Comparison of ENCODE assay signal across 8 cellular contexts in the genomic region with DNA sequence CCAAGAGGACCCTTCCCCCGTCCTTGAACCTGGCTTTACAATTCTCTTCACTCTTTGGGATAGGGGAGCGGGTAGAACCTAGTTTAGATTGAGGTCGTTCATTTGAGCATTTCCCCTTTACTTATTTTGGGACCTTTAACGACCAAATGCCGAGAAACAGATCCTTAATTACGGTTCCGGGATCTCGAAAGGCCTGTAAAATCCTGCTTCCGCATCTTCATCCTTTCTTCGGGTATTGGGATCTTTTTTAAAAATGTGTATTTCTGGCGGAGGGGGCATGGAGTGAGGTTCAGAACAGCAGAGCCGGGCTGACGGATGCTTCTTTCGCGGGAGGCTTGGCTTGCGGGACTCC. TPM values are rescaled to one million over a fixed set of nuclear protein-coding genes. Genes with fewer than 3 reads are reported as not detected.
DNase-seq lines count a peak whose midpoint lies in the region; ATAC-seq and TF ChIP-seq lines count a peak whose summit lies in the region.

No MANE protein-coding gene starts in this region.

- H4K8ac ChIP-seq in IMR-90 (ENCODE audit: low read depth in 2 of 2, low read length in 2 of 2): peak overlapping the region; percentile 78 to 86

- H3K4me2 ChIP-seq in IMR-90 (ENCODE audit: low read depth, low read length): peak overlapping the region; percentile 87

- BruUV-seq in IMR-90 (replicated peaks; lab: Mats Ljungman, UMichigan): no TSS peak

- peaks cover 39% of the 10 kb centered on the region for H4K20me1 ChIP-seq in IMR-90 (ENCODE audit: insufficient read depth, low read length)

- peak overlapping the region; percentile 93 for H3K9ac ChIP-seq in IMR-90 (ENCODE audit: low read depth, low read length)

- H2AFZ ChIP-seq in IMR-90 (replicated peaks; ENCODE audit: low read length, poor library complexity): peak overlapping the region; percentile 94

- POLR2A ChIA-PET in AG04450 (lab: Yijun Ruan, JAX) (no interaction called here), IMR-90 (lab: Charles Lee; ENCODE audit: unreplicated experiment) (no interaction called here)

- DNase-seq in AG04450 (ENCODE audit: low read depth, low spot score) (no peak), IMR-90 (no peak), caudate nucleus (lab: John Stamatoyannopoulos, UW) (no peak), naive B cell (no peak), NCI-H446 (lab: John Stamatoyannopoulos, UW) (no peak), HuH-7.5 (ENCODE audit: low spot score) (no peak), erythroblast (lab: John Stamatoyannopoulos, UW) (no peak)

- H3K79me1 ChIP-seq in IMR-90 (ENCODE audit: low read depth in 1 of 2, low read length in 2 of 2): peaks cover 0 to 27% of the 10 kb centered on the region in 2 experiments; a peak in 2 of 4 replicates

- H3K9me3 Mint-ChIP-seq in naive B cell: peaks cover 0 to 5% (median 0%) of the 10 kb centered on the region in 7 donors

- dilution Hi-C loops in IMR-90 (cut with HindIII; ENCODE audit: low sequenced_read_pairs, unreplicated experiment): no loop called here

- H3K36me3 ChIP-seq in IMR-90 (ENCODE audit: control insufficient read depth, insufficient read depth, low read length): no peaks in the 10 kb centered on the region

- H3K4me3 ChIP-seq in AG04450 (ENCODE audit: low read depth, low read length) (peak overlapping the region; percentile 90), IMR-90 (ENCODE audit: insufficient read depth, low read depth, low read length) (peak overlapping the region; percentile 96)

- peak overlapping the region; percentile 80 for H2BK120ac ChIP-seq in IMR-90 (ENCODE audit: low read depth, low read length)

- peak overlapping the region; percentile 63 for H4K91ac ChIP-seq in IMR-90 (ENCODE audit: insufficient read depth, low read depth, low read length)

- peaks cover 26 to 35% (median 30%) of the 10 kb centered on the region in 3 donors for H3K4me1 Mint-ChIP-seq in naive B cell

- peak overlapping the region; percentile 94 to 100 (median 98) for H3K4me3 Mint-ChIP-seq in naive B cell

- H3K23ac ChIP-seq in IMR-90 (ENCODE audit: low read depth, low read length): peak overlapping the region; percentile 67

- no peak for TF ChIP-seq POLR2A in IMR-90 (IDR thresholded peaks at IDR 0.05; ENCODE audit: low read depth, low read length)
- TF ChIP-seq POLR2A in erythroblast (IDR thresholded peaks at IDR 0.05; ENCODE audit: low read length): no peak

- peak overlapping the region; percentile 83 for H2AK9ac ChIP-seq in IMR-90 (replicated peaks; ENCODE audit: low read depth, low read length, poor library complexity)

- H3K4ac ChIP-seq in IMR-90 (ENCODE audit: low read depth, low read length): peak overlapping the region; percentile 92

- H2BK5ac ChIP-seq in IMR-90 (ENCODE audit: low read depth, low read length, poor library complexity, severe bottlenecking): peak overlapping the region; percentile 86

- H3K36me3 Mint-ChIP-seq in naive B cell: peaks cover 0 to 6% of the 10 kb centered on the region in 2 donors

- peak overlapping the region; percentile 10 for H2BK20ac ChIP-seq in IMR-90 (ENCODE audit: low read depth, low read length)

- no peaks in the 10 kb centered on the region for H3K27me3 ChIP-seq in AG04450 (ENCODE audit: control insufficient read depth, insufficient read depth, low read length)
- no peaks in the 10 kb centered on the region for H3K27me3 ChIP-seq in IMR-90 (ENCODE audit: control insufficient read depth, insufficient read depth, low read length)

- peak overlapping the region; percentile 80 for H3K14ac ChIP-seq in IMR-90 (replicated peaks; ENCODE audit: low read depth, low read length)

- peak overlapping the region; percentile 11; the same call in 1 of the 3 replicates for H2BK15ac ChIP-seq in IMR-90 (ENCODE audit: low read depth, low read length)

- no peaks in the 10 kb centered on the region; the same call in 1 of the 2 replicates for H3K9me3 ChIP-seq in AG04450 (ENCODE audit: control insufficient read depth, insufficient read depth, low read length)
- no peaks in the 10 kb centered on the region for H3K9me3 ChIP-seq in IMR-90 (ENCODE audit: control insufficient read depth, insufficient read depth, low read length)

- H3K27ac ChIP-seq in AG04450 (ENCODE audit: low read depth, low read length) (peak overlapping the region; percentile 77), IMR-90 (ENCODE audit: insufficient read depth, low read length) (peak overlapping the region; percentile 92), caudate nucleus (ENCODE audit: low read depth, low read length) (peak overlapping the region; percentile 92)

- H3K56ac ChIP-seq in IMR-90 (ENCODE audit: extremely low read depth, insufficient read depth, low read length): peak overlapping the region; percentile 96

- no peak for TF ChIP-seq RAD21 in IMR-90 (IDR thresholded peaks at IDR 0.05; ENCODE audit: low read length)

- H3K18ac ChIP-seq in IMR-90 (ENCODE audit: low read depth, low read length): peak overlapping the region; percentile 97

- H3K4me1 ChIP-seq in IMR-90 (ENCODE audit: control insufficient read depth, insufficient read depth, low read length): peaks cover 2% of the 10 kb centered on the region

- CTCF ChIA-PET in AG04450 (lab: Charles Lee): no interaction called here
- CTCF ChIA-PET in IMR-90 (lab: Yijun Ruan, JAX): interaction anchor here (1.5 kb wide), 1 partner anchor 91 kb away, joined by 4 read pairs; no protein-coding TSS in a partner anchor

- peak overlapping the region; percentile 97 to 99 (median 98) for H3K27ac Mint-ChIP-seq in naive B cell

- in situ Hi-C loops in IMR-90 (cut with MboI; ENCODE audit: low sequenced_read_pairs): loop anchor here (5.0 kb wide), 2 partner anchors 71 to 79 kb away; no protein-coding TSS in a partner anchor

- peak overlapping the region; percentile 96 for H4K5ac ChIP-seq in IMR-90 (ENCODE audit: low read depth, low read length)

- whole genome bisulfite sequencing in IMR-90 (ENCODE audit: extremely low coverage in 2 of 2, insufficient read length in 1 of 2), 2 experiments: 0% methylated on average over 5 of the region's 16 CpGs; no CpG with 5 or more reads in 1 of the 2 experiments

- 0 out of 2 replicates have a peak overlapping the region, but pooled peaks have one; percentile 31 for H2AK5ac ChIP-seq in IMR-90 (ENCODE audit: low read depth, low read length)

- no peaks in the 10 kb centered on the region for H3K27me3 Mint-ChIP-seq in naive B cell

- TF ChIP-seq CTCF in AG04450 (IDR thresholded peaks at IDR 0.05; ENCODE audit: low read depth, low read length) (no peak), IMR-90 (conservative IDR thresholded peaks at IDR 0.05; ENCODE audit: low read depth, low read length) (no peak)

- intact Hi-C loops in IMR-90 (cut with micrococcal nuclease): no loop called here

- no peaks in the 10 kb centered on the region for H3K9me1 ChIP-seq in IMR-90 (ENCODE audit: insufficient read depth, low read length)

- no peak for ATAC-seq in IMR-90 (ENCODE audit: low read depth)
- no peak for ATAC-seq in naive B cell (ENCODE audit: low read depth in 2 of 2)
- no peak for ATAC-seq in HG02884 (IDR thresholded peaks at IDR 0.05; ENCODE audit: unreplicated experiment)

TF ChIP-seq in IMR-90, 13 proteins besides CTCF, POLR2A, EP300 and RAD21:
- TF ChIP-seq MXI1 (IDR thresholded peaks at IDR 0.05; ENCODE audit: borderline replicate concordance, low read depth, low read length) (no peak), MAFK (IDR thresholded peaks at IDR 0.05; ENCODE audit: low read depth, low read length) (no peak), BHLHE40 (IDR thresholded peaks at IDR 0.05; ENCODE audit: low read depth, low read length) (no peak), CEBPB (IDR thresholded peaks at IDR 0.05; ENCODE audit: low read depth, low read length) (no peak), SMC3 (IDR thresholded peaks at IDR 0.05; ENCODE audit: low read depth, low read length) (no peak), MAZ (IDR thresholded peaks at IDR 0.05; ENCODE audit: borderline replicate concordance, low read depth, low read length) (no peak), RFX5 (IDR thresholded peaks at IDR 0.05; ENCODE audit: low read depth, low read length) (no peak), NFE2L2 (IDR thresholded peaks at IDR 0.05; ENCODE audit: low read depth, low read length) (no peak), FOS (IDR thresholded peaks at IDR 0.05; ENCODE audit: low read depth, low read length) (no peak), USF2 (IDR thresholded peaks at IDR 0.05; ENCODE audit: low read depth, low read length) (no peak), CHD1 (IDR thresholded peaks at IDR 0.05; ENCODE audit: low read depth, low read length) (no peak), RCOR1 (IDR thresholded peaks at IDR 0.05; ENCODE audit: insufficient replicate concordance, low read length) (no peak)
- TF ChIP-seq, protein P1, sequence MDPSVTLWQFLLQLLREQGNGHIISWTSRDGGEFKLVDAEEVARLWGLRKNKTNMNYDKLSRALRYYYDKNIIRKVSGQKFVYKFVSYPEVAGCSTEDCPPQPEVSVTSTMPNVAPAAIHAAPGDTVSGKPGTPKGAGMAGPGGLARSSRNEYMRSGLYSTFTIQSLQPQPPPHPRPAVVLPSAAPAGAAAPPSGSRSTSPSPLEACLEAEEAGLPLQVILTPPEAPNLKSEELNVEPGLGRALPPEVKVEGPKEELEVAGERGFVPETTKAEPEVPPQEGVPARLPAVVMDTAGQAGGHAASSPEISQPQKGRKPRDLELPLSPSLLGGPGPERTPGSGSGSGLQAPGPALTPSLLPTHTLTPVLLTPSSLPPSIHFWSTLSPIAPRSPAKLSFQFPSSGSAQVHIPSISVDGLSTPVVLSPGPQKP (IDR thresholded peaks at IDR 0.05; ENCODE audit: borderline replicate concordance, low read depth, low read length): no peak

RNA-seq across cellular contexts. Expression of gene HIPK3, which starts 0.4 kb away (rescaled TPM):
- polyA plus RNA-seq in AG04450 (2011; rRNA removed) (26.1 and 30.7 TPM in 2 replicates), IMR-90 (2012; rRNA removed) (7.7 and 8.3 TPM in 2 replicates), naive B cell (ENCODE audit: low read depth in 6 of 6) (10 to 100 TPM; 32.9 to 44.0 (median 36.7) TPM)
- polyA minus RNA-seq in AG04450 (2011; rRNA and poly(A)+ RNA removed): 115 and 148 TPM in 2 replicates
- 100.0 and 103 TPM in 2 replicates for total RNA-seq in IMR-90 (2012; rRNA removed)
- 2.7 and 3.2 TPM in 2 replicates for polyA plus RNA-seq in IMR-90 (2012; cell fraction: cytosol; rRNA removed)
- 7.9 and 32.8 TPM in 2 replicates for polyA plus RNA-seq in IMR-90 (2012; cell fraction: nucleus; rRNA removed; ENCODE audit: low replicate concordance)
